Comparison of ENCODE assay signal across 15 cellular contexts in genomic region chr15:33150993-33151392, GRCh38. TPM values are rescaled to one million over a fixed set of nuclear protein-coding genes. Genes with fewer than 3 reads are reported as not detected.
DNase-seq lines count a peak whose midpoint lies in the region; ATAC-seq and TF ChIP-seq lines count a peak whose summit lies in the region.
"Had no signal": no experiment of that assay in that cellular context is flagged by ENCODE, and none has a peak within 500 bp of the region (broad histone marks: within the 10 kb centered on the region; RNA-seq: fewer than 3 reads in every experiment).

No MANE protein-coding gene starts in this region.

- CTCF ChIA-PET in activated B cell treated with CpG ODN at 0.5 μM for 24 hours (lab: Charles Lee): no interaction called here
- CTCF ChIA-PET in naive thymus-derived CD4-positive, alpha-beta T cell (lab: Charles Lee): no interaction called here

- TF ChIP-seq POLR2A in transverse colon (IDR thresholded peaks at IDR 0.05): no peak

- TF ChIP-seq EP300 in transverse colon (IDR thresholded peaks at IDR 0.05; ENCODE audit: low read depth): no peak

- POLR2A ChIA-PET in activated B cell treated with CpG ODN at 0.5 μM for 24 hours (lab: Charles Lee): no interaction called here
- POLR2A ChIA-PET in naive thymus-derived CD4-positive, alpha-beta T cell (lab: Charles Lee): no interaction called here

- H3K9me3 Mint-ChIP-seq in activated B cell treated with CpG ODN at 0.5 μM for 24 hours: no peaks in the 10 kb centered on the region
- H3K9me3 Mint-ChIP-seq in naive thymus-derived CD4-positive, alpha-beta T cell: no peaks in the 10 kb centered on the region
- H3K9me3 Mint-ChIP-seq: T-helper 2 cell treated with Interferon-gamma antibody and Interleukin-4, amounts not matched to agents 5 μg/mL and 100 μg/mL, for 36 hours had no signal

- intact Hi-C loops in activated B cell treated with CpG ODN at 0.5 μM for 24 hours (cut with micrococcal nuclease): no loop called here
- intact Hi-C loops in naive thymus-derived CD4-positive, alpha-beta T cell (cut with micrococcal nuclease): loop anchor here in 1 of 2 donors (5.0 kb wide), 1 partner anchor 76 kb away; no protein-coding TSS in a partner anchor
- intact Hi-C loops in transverse colon (cut with DNase I; ENCODE audit: low total_unique reads): loop anchor here (10.0 kb wide), 1 partner anchor 56 kb away; no protein-coding TSS in a partner anchor

- H3K4me1 Mint-ChIP-seq in activated B cell treated with CpG ODN at 0.5 μM for 24 hours: peaks cover 13% of the 10 kb centered on the region
- H3K4me1 Mint-ChIP-seq in naive thymus-derived CD4-positive, alpha-beta T cell: peaks cover 9 to 59% (median 24%) of the 10 kb centered on the region in 7 donors

- no peaks in the 10 kb centered on the region for H3K27me3 ChIP-seq in naive thymus-derived CD4-positive, alpha-beta T cell (ENCODE audit: control insufficient read depth in 2 of 2, insufficient read depth in 2 of 2, low read length in 2 of 2)
- H3K27me3 ChIP-seq in transverse colon: no peaks in the 10 kb centered on the region
- H3K27me3 ChIP-seq: BE2C had no signal

- WGBS in transverse colon (ENCODE audit: low coverage in 1 of 2), 2 donors: 20 to 57% methylated on average over 1 of the region's 1 CpG

- no peak overlapping the region for H3K27ac Mint-ChIP-seq in activated B cell treated with CpG ODN at 0.5 μM for 24 hours
- peak overlapping the region in 1 of 9 donors; percentile 79 for H3K27ac Mint-ChIP-seq in naive thymus-derived CD4-positive, alpha-beta T cell
- H3K27ac Mint-ChIP-seq: T-helper 2 cell treated with Interferon-gamma antibody and Interleukin-4, amounts not matched to agents 5 μg/mL and 100 μg/mL, for 36 hours had no signal

- TF ChIP-seq CTCF in activated B cell treated with CpG ODN at 0.5 μM for 24 hours (IDR thresholded peaks at IDR 0.05): no peak
- TF ChIP-seq CTCF in transverse colon (IDR thresholded peaks at IDR 0.05): no peak

- H3K36me3 ChIP-seq in naive thymus-derived CD4-positive, alpha-beta T cell (ENCODE audit: control insufficient read depth in 2 of 3, insufficient read depth in 3 of 3, low read length in 3 of 3): no peaks in the 10 kb centered on the region
- H3K36me3 ChIP-seq in transverse colon: no peaks in the 10 kb centered on the region
- H3K36me3 ChIP-seq: BE2C had no signal

- H3K4me1 ChIP-seq in naive thymus-derived CD4-positive, alpha-beta T cell (ENCODE audit: control insufficient read depth in 2 of 2, insufficient read depth in 2 of 2, low read length in 2 of 2): peaks cover 0 to 13% of the 10 kb centered on the region in 2 donors
- peaks cover 0 to 13% (median 0%) of the 10 kb centered on the region in 4 donors for H3K4me1 ChIP-seq in transverse colon

- no peak overlapping the region for H3K4me3 ChIP-seq in naive thymus-derived CD4-positive, alpha-beta T cell (ENCODE audit: low read length)
- H3K4me3 ChIP-seq in transverse colon: no peak overlapping the region

- no peak overlapping the region for H3K4me3 Mint-ChIP-seq in activated B cell treated with CpG ODN at 0.5 μM for 24 hours
- H3K4me3 Mint-ChIP-seq in naive thymus-derived CD4-positive, alpha-beta T cell: no peak overlapping the region
- H3K4me3 Mint-ChIP-seq: T-helper 2 cell treated with Interferon-gamma antibody and Interleukin-4, amounts not matched to agents 5 μg/mL and 100 μg/mL, for 36 hours had no signal

- no peaks in the 10 kb centered on the region for H3K9me3 ChIP-seq in naive thymus-derived CD4-positive, alpha-beta T cell (ENCODE audit: control insufficient read depth in 2 of 3, low read length in 3 of 3)
- no peaks in the 10 kb centered on the region for H3K9me3 ChIP-seq in transverse colon
- H3K9me3 ChIP-seq: BE2C had no signal

- H3K36me3 Mint-ChIP-seq in activated B cell treated with CpG ODN at 0.5 μM for 24 hours (ENCODE audit: low read depth): no peaks in the 10 kb centered on the region
- no peaks in the 10 kb centered on the region for H3K36me3 Mint-ChIP-seq in naive thymus-derived CD4-positive, alpha-beta T cell

- in situ Hi-C loops in transverse colon (cut with MboI; ENCODE audit: low pct_ligation_motif_present in 1 of 4, low pct_unique_long_range_greater_than_20kb in 1 of 4, low sequenced_read_pairs in 3 of 4): no loop called here

- peak; percentile 52 for DNase-seq in GDM1 (lab: John Stamatoyannopoulos, UW)
- DNase-seq in NCI-H526 (lab: John Stamatoyannopoulos, UW): peak; percentile 26 to 51
- DNase-seq in activated B cell treated with CpG ODN at 0.5 μM for 24 hours: no peak
- DNase-seq in naive thymus-derived CD4-positive, alpha-beta T cell: no peak
- no peak for DNase-seq in activated naive CD4-positive, alpha-beta T cell treated with Interleukin-2 at 50 U/mL for 16 hours
- DNase-seq in NCI-H2029 (lab: John Stamatoyannopoulos, UW): no peak
- DNase-seq in transverse colon: no peak
- no peak for DNase-seq in caudate nucleus (lab: John Stamatoyannopoulos, UW)
- DNase-seq: activated CD8-positive, alpha-beta memory T cell treated with anti-CD3 and anti-CD28 coated beads for 24 hours; activated gamma-delta T cell treated with Interleukin-2 at 50 U/mL for 16 hours; BE2C; DMS79; NCI-H345; posterior cingulate gyrus had no signal

- ATAC-seq in activated B cell treated with CpG ODN at 0.5 μM for 24 hours (ENCODE audit: low read depth): peak; percentile 71
- ATAC-seq in naive thymus-derived CD4-positive, alpha-beta T cell: peak; percentile 69

- peaks cover 5% of the 10 kb centered on the region for H3K27me3 Mint-ChIP-seq in activated B cell treated with CpG ODN at 0.5 μM for 24 hours
- H3K27me3 Mint-ChIP-seq in naive thymus-derived CD4-positive, alpha-beta T cell: peaks cover 0 to 8% (median 4%) of the 10 kb centered on the region in 5 donors

- H3K27ac ChIP-seq in naive thymus-derived CD4-positive, alpha-beta T cell (ENCODE audit: low read depth, low read length): no peak overlapping the region
- H3K27ac ChIP-seq in transverse colon (no peak overlapping the region), caudate nucleus (ENCODE audit: low read depth, low read length) (no peak overlapping the region)

RNA-seq across cellular contexts. Expression of gene FMN1, which starts 43.5 kb away (rescaled TPM):
- total RNA-seq in activated B cell treated with CpG ODN at 0.5 μM for 24 hours (0.69 and 0.80 TPM in 2 replicates), transverse colon (100 to 1,000 TPM in 1 of 4 donors, 10 to 100 TPM in 3; 32.6 to 102 (median 63.0) TPM)
- 10 to 100 TPM in 2 of 5 experiments, under 1 TPM in 3; 0.02 to 32.2 (median 0.70) TPM for total RNA-seq in naive thymus-derived CD4-positive, alpha-beta T cell
- polyA plus RNA-seq in naive thymus-derived CD4-positive, alpha-beta T cell: 1 to 10 TPM in 1 of 2 donors, not detected in 1; 1.4 TPM

Comparison
In these comparisons a context has a peak if more than half of its experiments do, and no peak if none do; other contexts are left out.
1. DNase-seq: peak in GDM1 (single experiment) and NCI-H526 (2 of 2); none in activated B cell treated with CpG ODN at 0.5 μM for 24 hours (single experiment), naive thymus-derived CD4-positive, alpha-beta T cell (0 of 9), activated naive CD4-positive, alpha-beta T cell treated with Interleukin-2 at 50 U/mL for 16 hours (single experiment), NCI-H2029 (single experiment), transverse colon (single experiment) and caudate nucleus (0 of 61).